In genomic region chr2:172050506-172051125, GRCh38 we compare ENCODE assay signal across 27 cellular contexts. TPM values are rescaled to one million over a fixed set of nuclear protein-coding genes. Genes with fewer than 3 reads are reported as not detected.
DNase-seq lines count a peak whose midpoint lies in the region; ATAC-seq and TF ChIP-seq lines count a peak whose summit lies in the region.
"Had no signal": no experiment of that assay in that cellular context is flagged by ENCODE, and none has a peak within 500 bp of the region (broad histone marks: within the 10 kb centered on the region; RNA-seq: fewer than 3 reads in every experiment).

No MANE protein-coding gene starts in this region.

- H3K27ac Mint-ChIP-seq in mesothelial cell of epicardium = peak overlapping the region; percentile 54
- H3K27ac Mint-ChIP-seq: CD8-positive, alpha-beta T cell had no signal

- no peaks in the 10 kb centered on the region for H3K27me3 Mint-ChIP-seq in mesothelial cell of epicardium (ENCODE audit: low read depth)

- no peak for TF ChIP-seq CTCF in AG10803 (conservative IDR thresholded peaks at IDR 0.05; ENCODE audit: low read length)
- TF ChIP-seq CTCF in choroid plexus epithelial cell (conservative IDR thresholded peaks at IDR 0.05; ENCODE audit: low read depth, low read length) = no peak
- no peak for TF ChIP-seq CTCF in mesothelial cell of epicardium (IDR thresholded peaks at IDR 0.05; ENCODE audit: unreplicated experiment)

- no peaks in the 10 kb centered on the region for H3K9me3 Mint-ChIP-seq in mesothelial cell of epicardium
- H3K9me3 Mint-ChIP-seq: CD8-positive, alpha-beta T cell had no signal

- H3K4me3 ChIP-seq in AG10803 (ENCODE audit: low read length) (no peak overlapping the region), choroid plexus epithelial cell (ENCODE audit: low read depth, low read length) (no peak overlapping the region)
- H3K4me3 ChIP-seq: PC-9, SJCRH30 had no signal

- H3K4me3 Mint-ChIP-seq in mesothelial cell of epicardium = no peak overlapping the region
- H3K4me3 Mint-ChIP-seq: CD8-positive, alpha-beta T cell had no signal

- DNase-seq in AG10803 (ENCODE audit: low read depth) (peak; percentile 22), SK-MEL-5 (ENCODE audit: low read depth, low spot score) (peak; percentile 64), choroid plexus epithelial cell (ENCODE audit: low read depth) (peak; percentile 16), mesothelial cell of epicardium (ENCODE audit: low spot score in 2 of 2, unreplicated experiment in 2 of 2) (no peak), substantia nigra (lab: John Stamatoyannopoulos, UW) (no peak)
- no peak for DNase-seq in stimulated activated CD4-positive, alpha-beta T cell treated with anti-CD3 and anti-CD28 coated beads, Interleukin-15, amount 100 ng/mL, for 24 hours
- DNase-seq: C1 segment of cervical spinal cord; Caco-2; CD8-positive, alpha-beta T cell; DMS 273 treated with DMSO at 0.1 percent for 48 hours; DMS79; EL; Karpas-422; NCI-H1092 treated with DMSO at 0.1 percent for 48 hours; NCI-H1436 treated with DMSO at 0.1 percent for 48 hours; NCI-H2029; NCI-H446 treated with DMSO at 0.1 percent for 48 hours; NCI-H526; NCI-H82; NK-92 treated with Interleukin-12 subunit alpha and Interleukin-12 subunit beta, amount 100 ng/mL, for 24 hours; PC-9; SJCRH30; SW 1271 had no signal

- H3K4me1 Mint-ChIP-seq in mesothelial cell of epicardium = peaks cover 41% of the 10 kb centered on the region

- ATAC-seq in HG03175 (IDR thresholded peaks at IDR 0.05; ENCODE audit: unreplicated experiment) (no peak), GM19023 (IDR thresholded peaks at IDR 0.05; ENCODE audit: unreplicated experiment) (no peak)
- ATAC-seq: CD8-positive, alpha-beta T cell; Right ventricle myocardium inferior had no signal

- H3K36me3 Mint-ChIP-seq in mesothelial cell of epicardium = no peaks in the 10 kb centered on the region
- H3K36me3 Mint-ChIP-seq: CD8-positive, alpha-beta T cell had no signal

- H3K27ac ChIP-seq in substantia nigra (ENCODE audit: low read depth, low read length, poor library complexity, severe bottlenecking) = no peak overlapping the region
- H3K27ac ChIP-seq: PC-9, SJCRH30 had no signal

- in situ Hi-C loops in SK-MEL-5 (cut with HindIII; ENCODE audit: low pct_unique_long_range_greater_than_20kb, low sequenced_read_pairs) = no loop called here

RNA-seq across cellular contexts. Expression of gene DLX1, which starts 34.7 kb away (rescaled TPM):
- total RNA-seq in SK-MEL-5 (2014; rRNA removed; shearing (Covaris generic)) = 3.6 and 4.8 TPM in 2 replicates
- 24.8 and 33.3 TPM in 2 replicates for polyA plus RNA-seq in SK-MEL-5 (2015; cell fraction: cytosol; rRNA removed)
- 53.0 and 79.0 TPM in 2 replicates for polyA plus RNA-seq in SK-MEL-5 (2015; cell fraction: nucleus; rRNA removed)
- 5.1 to 5.9 TPM (median 5.1 TPM) in 3 replicates for total RNA-seq in mesothelial cell of epicardium
- total RNA-seq: CD8-positive, alpha-beta T cell; Right ventricle myocardium inferior had no signal

RNA-seq across cellular contexts. Expression of gene METAP1D, which starts 50.9 kb away (rescaled TPM):
- 7.6 and 10.8 TPM in 2 replicates for total RNA-seq in SK-MEL-5 (2014; rRNA removed; shearing (Covaris generic))
- 8.7 and 8.9 TPM in 2 replicates for polyA plus RNA-seq in SK-MEL-5 (2015; cell fraction: cytosol; rRNA removed)
- polyA plus RNA-seq in SK-MEL-5 (2015; cell fraction: nucleus; rRNA removed) = 78.5 and 91.4 TPM in 2 replicates
- 13.1 to 15.0 TPM (median 13.5 TPM) in 3 replicates for total RNA-seq in mesothelial cell of epicardium

RNA-seq across cellular contexts. Expression of gene DLX2, which starts 52.1 kb away (rescaled TPM):
- 0.48 and 0.85 TPM in 2 replicates for total RNA-seq in SK-MEL-5 (2014; rRNA removed; shearing (Covaris generic))
- 20.5 and 21.8 TPM in 2 replicates for polyA plus RNA-seq in SK-MEL-5 (2015; cell fraction: cytosol; rRNA removed)
- 11.2 and 13.9 TPM in 2 replicates for polyA plus RNA-seq in SK-MEL-5 (2015; cell fraction: nucleus; rRNA removed)
- total RNA-seq in mesothelial cell of epicardium = 9.7 to 11.8 TPM (median 10.7 TPM) in 3 replicates
- total RNA-seq: HT-29, Right ventricle myocardium inferior had no signal

Comparison
In these comparisons a context has a peak if more than half of its experiments do, and no peak if none do; other contexts are left out.
1. DNase-seq: peak in AG10803 (single experiment), SK-MEL-5 (single experiment) and choroid plexus epithelial cell (single experiment); none in mesothelial cell of epicardium (0 of 2), stimulated activated CD4-positive, alpha-beta T cell treated with anti-CD3 and anti-CD28 coated beads, Interleukin-15, amount 100 ng/mL, for 24 hours (single experiment) and substantia nigra (0 of 49).